In the genomic region with DNA sequence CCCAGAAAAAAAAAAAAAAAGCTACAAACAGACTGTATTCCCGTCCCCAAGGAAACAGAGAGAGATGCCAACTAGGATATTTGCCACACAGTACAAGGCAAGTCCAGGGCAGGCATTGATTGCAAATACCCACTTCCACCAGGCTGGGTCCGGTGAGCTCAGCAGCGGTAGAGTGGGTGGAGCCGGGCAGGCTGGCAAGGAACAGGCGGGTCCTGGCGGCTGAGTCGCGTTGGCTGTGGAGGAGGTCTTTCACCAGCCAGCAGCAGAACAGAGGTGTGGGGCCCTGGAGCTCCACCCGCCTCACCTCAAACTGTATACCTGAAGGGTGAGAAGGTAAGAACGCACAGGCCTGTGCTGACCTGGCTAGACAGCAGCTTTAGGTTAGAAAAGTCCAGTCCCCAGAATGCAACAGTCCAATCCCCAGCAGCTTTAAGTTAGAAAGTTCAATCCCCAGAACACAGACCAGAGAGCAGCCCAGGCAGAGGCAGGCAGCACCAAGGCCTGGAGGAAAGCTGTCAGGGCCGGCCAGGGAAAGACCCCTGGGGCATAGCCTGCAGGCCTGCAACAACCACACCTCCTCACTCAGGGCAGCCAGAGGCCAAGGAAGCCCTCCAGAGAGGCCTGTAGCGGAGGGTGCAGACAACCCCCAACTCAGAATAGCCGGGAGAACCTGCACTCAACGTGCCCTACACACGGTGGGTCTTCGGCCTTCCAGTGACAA, we compare ENCODE assay signal across 13 cellular contexts. TPM values are rescaled to one million over a fixed set of nuclear protein-coding genes. Genes with fewer than 3 reads are reported as not detected.
DNase-seq lines count a peak whose midpoint lies in the region; ATAC-seq and TF ChIP-seq lines count a peak whose summit lies in the region.
"Had no signal": no experiment of that assay in that cellular context is flagged by ENCODE, and none has a peak within 500 bp of the region (broad histone marks: within the 10 kb centered on the region; RNA-seq: fewer than 3 reads in every experiment).

No MANE protein-coding gene starts in this region.

- H3K27me3 ChIP-seq in DND-41 (ENCODE audit: insufficient read depth, low read length, poor library complexity) (no peaks in the 10 kb centered on the region), mammary epithelial cell (ENCODE audit: insufficient read depth, low read length) (no peaks in the 10 kb centered on the region)
- H3K27me3 ChIP-seq: heart left ventricle had no signal

- H3K4me1 ChIP-seq in DND-41 (ENCODE audit: insufficient read depth, low read length): no peaks in the 10 kb centered on the region
- peaks cover 11% of the 10 kb centered on the region for H3K4me1 ChIP-seq in mammary epithelial cell (ENCODE audit: insufficient read depth, low read length)
- H3K4me1 ChIP-seq: heart left ventricle had no signal

- no peak overlapping the region for H3K4me2 ChIP-seq in DND-41 (ENCODE audit: insufficient read depth, low read length)
- H3K4me2 ChIP-seq in mammary epithelial cell (ENCODE audit: insufficient read depth, low read depth, low read length): peak overlapping the region; percentile 25
- H3K4me2 ChIP-seq: PC-9 had no signal

- no peak overlapping the region for H2AFZ ChIP-seq in DND-41 (ENCODE audit: low read depth, low read length)
- peak overlapping the region; percentile 78 for H2AFZ ChIP-seq in mammary epithelial cell (ENCODE audit: low read depth, low read length)
- H2AFZ ChIP-seq: PC-9 had no signal

- H3K27ac ChIP-seq in DND-41 (ENCODE audit: low read length) (no peak overlapping the region), mammary epithelial cell (ENCODE audit: insufficient read depth, low read depth, low read length) (no peak overlapping the region)
- H3K27ac ChIP-seq: heart left ventricle, PC-9 had no signal

- BruUV-seq in mammary epithelial cell (replicated peaks; lab: Mats Ljungman, UMichigan): no TSS peak

- H3K9ac ChIP-seq in DND-41 (ENCODE audit: low read depth, low read length): no peak overlapping the region
- no peak overlapping the region for H3K9ac ChIP-seq in mammary epithelial cell (ENCODE audit: insufficient read depth, low read length)

- H3K9me3 ChIP-seq in DND-41 (ENCODE audit: insufficient read depth, low read length, severe bottlenecking) (no peaks in the 10 kb centered on the region), mammary epithelial cell (replicated peaks; ENCODE audit: insufficient read depth, low read length) (no peaks in the 10 kb centered on the region)

- no peak for TF ChIP-seq CTCF in DND-41 (IDR thresholded peaks at IDR 0.05; ENCODE audit: borderline replicate concordance, extremely low read depth, low read length, poor library complexity, severe bottlenecking)
- no peak for TF ChIP-seq CTCF in mammary epithelial cell (conservative IDR thresholded peaks at IDR 0.05 in 1 of 2, IDR thresholded peaks at IDR 0.05 in 1 of 2; ENCODE audit: extremely low read depth in 1 of 2, insufficient read depth in 1 of 2, low read depth in 1 of 2, low read length in 2 of 2)
- no peak for TF ChIP-seq CTCF in omental fat pad (IDR thresholded peaks at IDR 0.05)

- CTCF ChIA-PET in mammary epithelial cell (lab: Charles Lee; ENCODE audit: low non-redundant PET): no interaction called here

- 31% methylated on average over 14 of the region's 16 CpGs for WGBS in mammary epithelial cell (ENCODE audit: low coverage, missing lambda C conversion rate)

- H3K4me3 ChIP-seq in DND-41 (ENCODE audit: low read depth in 1 of 2, low read length in 2 of 2) (no peak overlapping the region), mammary epithelial cell (replicated peaks in 1 of 3; ENCODE audit: insufficient read depth in 1 of 3, low read depth in 2 of 3, low read length in 3 of 3) (no peak overlapping the region)
- H3K4me3 ChIP-seq: heart left ventricle, PC-9 had no signal

- ATAC-seq in DND-41 (ENCODE audit: insufficient read depth, low read depth) (peak; percentile 37; the same call in 1 of the 3 replicates), omental fat pad (ENCODE audit: low FRiP score) (peak; percentile 47), GM21447 (IDR thresholded peaks at IDR 0.05; ENCODE audit: unreplicated experiment) (no peak), GM19328 (IDR thresholded peaks at IDR 0.05; ENCODE audit: unreplicated experiment) (no peak)
- ATAC-seq: heart left ventricle, natural killer cell had no signal

- H3K79me2 ChIP-seq in DND-41 (ENCODE audit: insufficient read depth, low read length) (no peaks in the 10 kb centered on the region), mammary epithelial cell (ENCODE audit: insufficient read depth, low read length) (no peaks in the 10 kb centered on the region)

- in situ Hi-C loops in mammary epithelial cell (cut with MboI; ENCODE audit: low sequenced_read_pairs in 2 of 2): no loop called here

- 0 out of 2 replicates have a peak, but pooled peaks cover 3% of the 10 kb centered on the region for H4K20me1 ChIP-seq in DND-41 (ENCODE audit: insufficient read depth, low read length)
- no peaks in the 10 kb centered on the region for H4K20me1 ChIP-seq in mammary epithelial cell (ENCODE audit: insufficient read depth, low read length)

- H3K36me3 ChIP-seq in DND-41 (ENCODE audit: insufficient read depth, low read length) (peaks cover 61% of the 10 kb centered on the region), mammary epithelial cell (ENCODE audit: insufficient read depth, low read length) (peaks cover 3% of the 10 kb centered on the region)

- dilution Hi-C loops in mammary epithelial cell (cut with HindIII; ENCODE audit: low sequenced_read_pairs): no loop called here

- DNase-seq in DND-41 (no peak), T follicular helper cell (ENCODE audit: low read depth) (peak; percentile 55), mammary epithelial cell (peak; percentile 78), omental fat pad (ENCODE audit: low spot score) (no peak), NOMO-1 (lab: John Stamatoyannopoulos, UW; ENCODE audit: unreplicated experiment in 2 of 2) (no peak), AML-193 (lab: John Stamatoyannopoulos, UW) (no peak)
- DNase-seq: GOT3, heart left ventricle, natural killer cell, NCI-H1436 had no signal

- intact Hi-C loops in mammary epithelial cell (cut with micrococcal nuclease): no loop called here

RNA-seq across cellular contexts. Expression of a gene that starts 21.9 kb away (rescaled TPM):
- total RNA-seq in mammary epithelial cell (10 to 100 TPM; 18.5 to 21.7 TPM), omental fat pad (10 to 100 TPM; 26.9 to 39.1 (median 34.5) TPM)
- 26.5 TPM for polyA plus RNA-seq in mammary epithelial cell
- 18.9 TPM for polyA minus RNA-seq in mammary epithelial cell

RNA-seq across cellular contexts. Expression of a gene that starts 25.3 kb away (rescaled TPM):
- 10 to 100 TPM in 1 of 2 donors, 1 to 10 TPM in 1; 6.0 to 18.6 TPM for total RNA-seq in mammary epithelial cell
- 5.3 TPM for polyA plus RNA-seq in mammary epithelial cell
- 27.8 TPM for polyA minus RNA-seq in mammary epithelial cell
- 1 to 10 TPM; 2.1 to 7.3 (median 6.1) TPM for total RNA-seq in omental fat pad

RNA-seq across cellular contexts. Expression of a gene that starts 26.3 kb away (rescaled TPM):
- total RNA-seq in mammary epithelial cell: 10 to 100 TPM; 39.2 to 66.5 TPM
- polyA plus RNA-seq in mammary epithelial cell: 85.6 TPM
- 22.3 TPM for polyA minus RNA-seq in mammary epithelial cell
- total RNA-seq in omental fat pad: 10 to 100 TPM; 33.4 to 41.8 (median 35.4) TPM

Comparison
In these comparisons a context has a peak if more than half of its experiments do, and no peak if none do; other contexts are left out.
1. ATAC-seq: peak in DND-41 (single experiment) and omental fat pad (single experiment); none in GM21447 (single experiment) and GM19328 (single experiment).
2. DNase-seq: peak in T follicular helper cell (single experiment) and mammary epithelial cell (single experiment); none in DND-41 (single experiment), omental fat pad (single experiment), NOMO-1 (0 of 2) and AML-193 (0 of 2).